ENCODE assay signal across 9 cellular contexts in the genomic region with DNA sequence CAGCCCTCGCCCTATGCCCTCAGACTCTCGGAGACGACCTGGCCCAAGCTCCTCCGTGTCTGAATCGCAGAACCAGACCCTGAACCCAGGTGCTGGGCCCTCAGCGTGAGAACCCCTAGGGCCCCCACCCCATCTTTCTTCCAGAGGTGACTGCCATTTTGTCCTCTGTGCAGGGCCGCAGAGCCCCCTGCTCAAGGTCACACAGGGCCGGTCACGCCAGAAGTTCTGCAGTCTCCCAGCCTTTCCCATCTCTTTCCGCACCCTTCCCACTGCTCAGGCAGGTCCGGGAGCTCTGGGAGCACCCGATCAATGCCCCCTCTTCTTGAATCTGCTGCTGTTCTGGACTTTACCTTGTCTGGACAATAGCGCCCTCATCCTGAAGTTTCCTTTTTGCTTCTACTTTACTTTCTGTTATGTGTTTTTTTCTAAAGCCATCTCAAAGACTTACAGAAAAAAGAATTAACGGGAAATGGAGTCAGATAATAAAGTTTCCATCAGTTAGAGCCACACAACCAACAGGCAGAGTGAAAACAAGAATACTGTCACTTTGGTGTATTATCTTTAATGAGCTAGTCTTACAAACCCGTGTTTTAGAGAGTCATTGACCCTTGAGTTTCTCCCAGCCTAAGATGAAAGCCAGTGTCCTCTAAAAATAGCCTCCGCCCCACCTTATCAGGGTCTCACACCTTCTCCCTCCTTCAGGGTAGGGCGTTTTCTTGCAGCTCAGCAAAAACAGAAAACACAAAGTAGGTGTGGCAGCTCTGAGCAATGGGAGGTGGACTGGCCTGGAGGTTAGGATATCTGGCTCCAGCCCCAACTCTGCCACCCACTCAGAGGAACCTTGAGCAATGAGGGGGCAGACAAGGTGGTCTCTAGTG. TPM values are rescaled to one million over a fixed set of nuclear protein-coding genes. Genes with fewer than 3 reads are reported as not detected.
DNase-seq lines count a peak whose midpoint lies in the region; ATAC-seq and TF ChIP-seq lines count a peak whose summit lies in the region.
"Had no signal": no experiment of that assay in that cellular context is flagged by ENCODE, and none has a peak within 500 bp of the region (broad histone marks: within the 10 kb centered on the region; RNA-seq: fewer than 3 reads in every experiment).

No MANE protein-coding gene starts in this region.

- H3K36me3 ChIP-seq in Peyer's patch (no peaks in the 10 kb centered on the region), neural progenitor cell (no peaks in the 10 kb centered on the region)

- H3K9me3 ChIP-seq in Peyer's patch (no peaks in the 10 kb centered on the region), neural progenitor cell (ENCODE audit: low read depth) (no peaks in the 10 kb centered on the region)

- H2AFZ ChIP-seq in neural progenitor cell (replicated peaks): peak overlapping the region; percentile 92

- H3K27ac Mint-ChIP-seq in neural progenitor cell: no peak overlapping the region

- H3K36me3 Mint-ChIP-seq in neural progenitor cell: no peaks in the 10 kb centered on the region

- TF ChIP-seq CTCF in Peyer's patch (IDR thresholded peaks at IDR 0.05): no peak
- peak; percentile 21 for TF ChIP-seq CTCF in neural progenitor cell (IDR thresholded peaks at IDR 0.05)

- no peaks in the 10 kb centered on the region for H3K79me2 ChIP-seq in neural progenitor cell (ENCODE audit: low read depth)

- no peak overlapping the region for H3K9ac ChIP-seq in neural progenitor cell

- peak; percentile 48 for DNase-seq in G401 (ENCODE audit: low spot score)
- no peak for DNase-seq in Peyer's patch
- DNase-seq in erythroblast (lab: John Stamatoyannopoulos, UW): peak; percentile 96 to 98
- DNase-seq in neural progenitor cell (ENCODE audit: low spot score): no peak
- no peak for DNase-seq in activated effector memory CD4-positive, alpha-beta T cell treated with Interleukin-2 at 50 U/mL for 16 hours
- DNase-seq in EL: no peak
- no peak for DNase-seq in NK-92 treated with Interleukin-12 subunit alpha and Interleukin-12 subunit beta, amount 100 ng/mL, for 24 hours (lab: John Stamatoyannopoulos, UW)
- DNase-seq: NCI-H345 had no signal

- H3K4me1 Mint-ChIP-seq in neural progenitor cell: peaks cover 11% of the 10 kb centered on the region

- H3K27ac ChIP-seq in Peyer's patch: peak overlapping the region in 2 of 4 donors; percentile 18 to 76
- no peak overlapping the region for H3K27ac ChIP-seq in neural progenitor cell

- peaks cover 24% of the 10 kb centered on the region for H3F3A ChIP-seq in neural progenitor cell (ENCODE audit: low read depth)

- H3K27me3 Mint-ChIP-seq in neural progenitor cell (ENCODE audit: insufficient read depth, low read depth): peaks cover 50% of the 10 kb centered on the region

- peaks cover 6% of the 10 kb centered on the region for H4K20me1 ChIP-seq in neural progenitor cell (ENCODE audit: low read depth)

- H3K4me1 ChIP-seq in Peyer's patch: peaks cover 3 to 21% (median 8%) of the 10 kb centered on the region in 4 donors
- H3K4me1 ChIP-seq in neural progenitor cell: peaks cover 14% of the 10 kb centered on the region

- in situ Hi-C loops in G401 (cut with HindIII; ENCODE audit: low sequenced_read_pairs): no loop called here

- H3K9me3 Mint-ChIP-seq in neural progenitor cell: peaks cover 14% of the 10 kb centered on the region

- peak overlapping the region; percentile 92 for H3K4me2 ChIP-seq in neural progenitor cell

- H3K4me3 ChIP-seq in Peyer's patch (peak overlapping the region; percentile 51 to 79 (median 59)), neural progenitor cell (peak overlapping the region; percentile 81)

- no peak for ATAC-seq in HG02759 (IDR thresholded peaks at IDR 0.05; ENCODE audit: unreplicated experiment)

- peak overlapping the region; percentile 76 for H3K4me3 Mint-ChIP-seq in neural progenitor cell

- H3K27me3 ChIP-seq in Peyer's patch (no peaks in the 10 kb centered on the region), neural progenitor cell (peaks cover 91% of the 10 kb centered on the region)

- no peak for TF ChIP-seq POLR2A in Peyer's patch (IDR thresholded peaks at IDR 0.05)
- TF ChIP-seq POLR2A in erythroblast (IDR thresholded peaks at IDR 0.05; ENCODE audit: low read length): peak; percentile 77

RNA-seq across cellular contexts. Expression of a gene that starts 1.8 kb away (rescaled TPM):
- not detected in 2 replicates for total RNA-seq in G401 (2014; rRNA removed; shearing (Covaris generic))
- total RNA-seq in Peyer's patch (10 to 100 TPM in 1 of 4 donors, 1 to 10 TPM in 3; 2.6 to 15.7 (median 4.9) TPM), neural progenitor cell (ENCODE audit: low replicate concordance) (0.15 TPM in 1 of 2 replicates, not detected in the other)

Comparison
In these comparisons a context has a peak if more than half of its experiments do, and no peak if none do; other contexts are left out.
1. DNase-seq: peak in G401 (single experiment) and erythroblast (2 of 2); none in Peyer's patch (0 of 3), neural progenitor cell (single experiment), activated effector memory CD4-positive, alpha-beta T cell treated with Interleukin-2 at 50 U/mL for 16 hours (single experiment), EL (single experiment) and NK-92 treated with Interleukin-12 subunit alpha and Interleukin-12 subunit beta, amount 100 ng/mL, for 24 hours (single experiment).